ENCODE assay signal across 19 cellular contexts in the genomic region with DNA sequence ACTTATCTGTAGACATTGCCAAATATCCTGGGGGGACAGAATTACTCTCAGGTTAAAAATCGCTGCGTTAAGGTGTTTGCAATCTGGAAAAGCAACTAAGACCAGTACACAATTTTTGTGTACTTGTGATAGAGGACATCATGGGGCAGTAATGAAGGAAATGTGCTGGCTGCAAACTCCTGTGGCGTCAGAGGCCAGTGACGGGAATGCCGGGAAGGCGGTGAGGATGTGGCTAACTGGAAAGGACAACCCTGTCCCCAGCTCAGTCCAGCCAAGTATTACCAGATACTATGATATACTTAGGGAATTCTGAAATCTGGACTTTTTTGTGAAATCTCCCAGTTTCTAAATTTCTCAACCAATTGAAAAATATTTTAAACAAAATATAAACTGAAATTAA.
"Had no signal": no experiment of that assay in that cellular context is flagged by ENCODE, and none has a peak within 500 bp of the region (broad histone marks: within the 10 kb centered on the region; RNA-seq: fewer than 3 reads in every experiment).

No MANE protein-coding gene starts in this region.

- H3K4me2 ChIP-seq: SK-N-SH had no signal

- H3K27ac ChIP-seq: RWPE1 had no signal

- ATAC-seq: HepG2 had no signal

- H3K36me3 ChIP-seq: MG63 had no signal

- DNase-seq: IMR-90, Karpas-422, KG1, MG63, NCI-H1092, NCI-H1105 treated with DMSO at 0.1 percent for 48 hours, NCI-H1436, NCI-H187, NCI-H2029, NCI-H2081 treated with DMSO at 0.1 percent for 48 hours, NCI-H2171, NCI-H226, NCI-H446, NCI-H510A, NCI-H774, SHP77, SK-N-SH had no signal

- H3K27me3 ChIP-seq: MG63 had no signal

- H3K9ac ChIP-seq: SK-N-SH had no signal

- H3K4me3 ChIP-seq: MG63 had no signal
